21 cellular contexts compared by ENCODE assay signal in genomic region chr9:14151451-14151850, GRCh38.
"Had no signal": no experiment of that assay in that cellular context is flagged by ENCODE, and none has a peak within 500 bp of the region (broad histone marks: within the 10 kb centered on the region; RNA-seq: fewer than 3 reads in every experiment).

No MANE protein-coding gene starts in this region.

- H3K4me1 ChIP-seq: left lung, parathyroid adenoma, testis had no signal

- FAIRE-seq: colon, kidney had no signal

- H3K4me3 ChIP-seq: dorsolateral prefrontal cortex, gastroesophageal sphincter, heart left ventricle, hepatocyte, left lung, lower lobe of right lung, sigmoid colon, spleen, testis, tibial artery had no signal

- H3K27me3 ChIP-seq: dorsolateral prefrontal cortex, foreskin keratinocyte, gastroesophageal sphincter, heart left ventricle, hepatocyte, left lung, neutrophil, sigmoid colon, spleen, testis, tibial artery had no signal

- H3K9me3 ChIP-seq: gastroesophageal sphincter, heart left ventricle, left lung, lower lobe of right lung, neutrophil, sigmoid colon, spleen, testis, tibial artery had no signal

- ATAC-seq: foreskin keratinocyte; gastroesophageal sphincter; left lung; lower lobe of right lung; natural killer cell; stimulated activated memory B cell treated with anti-CD40 and anti-IgM and Interleukin-4, amounts not matched to agents 10 μg/mL and 1 μg/mL and 100 μg/mL, for 72 hours; stimulated activated naive CD8-positive, alpha-beta T cell treated with anti-CD3 and anti-CD28 coated beads, Interleukin-15, Interleukin-2, amounts not matched to agents 100 U/mL and 50 U/mL, for 24 hours had no signal

- DNase-seq: dorsolateral prefrontal cortex; effector CD4-positive, alpha-beta T cell; foreskin keratinocyte; heart left ventricle; kidney; left lung; lower lobe of right lung; natural killer cell; sigmoid colon; spleen; stimulated activated CD4-positive, alpha-beta T cell treated with anti-CD3 and anti-CD28 coated beads, Interleukin-4, amount 100 ng/mL, for 4 hours; stimulated activated naive CD8-positive, alpha-beta T cell treated with anti-CD3 and anti-CD28 coated beads, Interleukin-15, Interleukin-2, amounts not matched to agents 100 U/mL and 50 U/mL, for 24 hours; substantia nigra; testis; tibial artery had no signal

- H3K36me3 ChIP-seq: gastroesophageal sphincter, left lung, lower lobe of right lung, neutrophil, sigmoid colon, spleen had no signal

- H3K27ac ChIP-seq: foreskin keratinocyte, gastroesophageal sphincter, heart left ventricle, hepatocyte, left lung, lower lobe of right lung, neutrophil, parathyroid adenoma, sigmoid colon, spleen, testis, tibial artery had no signal
